ENCODE assay signal across 20 cellular contexts in the genomic region with DNA sequence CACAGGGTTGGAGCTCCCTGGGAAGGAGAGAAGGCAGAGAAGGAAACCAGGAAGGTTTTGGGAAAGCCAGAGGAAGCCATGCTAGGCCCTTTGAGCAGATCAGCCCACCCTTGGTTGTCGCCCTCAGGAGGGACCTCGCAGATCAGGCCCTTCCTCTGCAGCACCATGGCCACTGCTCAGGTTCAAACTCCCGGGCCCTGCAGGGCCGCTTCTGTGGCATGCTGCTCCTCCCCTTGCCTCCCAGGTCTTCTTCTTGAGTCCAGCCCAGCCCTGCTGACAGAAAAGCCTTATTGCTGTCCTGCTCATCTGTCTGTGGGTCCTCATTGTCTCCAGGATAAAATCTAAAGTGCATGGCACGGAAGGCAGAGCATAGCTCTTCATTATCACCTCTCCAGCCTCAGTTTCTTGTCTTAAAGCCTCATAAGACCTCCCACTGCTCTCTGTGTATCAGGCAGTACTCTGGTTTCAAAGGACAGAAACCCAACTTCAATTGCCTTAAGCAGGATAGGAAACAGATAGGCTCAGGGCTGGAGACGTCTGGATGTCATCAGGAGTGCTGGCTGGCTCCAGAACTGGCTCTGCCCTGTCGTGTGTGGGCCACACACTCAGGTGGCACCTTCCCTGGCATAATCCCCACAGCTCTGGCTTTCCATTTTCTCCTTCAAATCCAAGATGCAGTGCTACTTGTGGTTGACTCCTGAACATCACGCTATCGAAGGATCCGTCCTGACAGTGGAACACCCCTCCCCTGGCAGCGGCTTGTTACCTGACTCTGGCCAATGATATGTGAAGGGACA.
DNase-seq lines count a peak whose midpoint lies in the region; ATAC-seq, FAIRE-seq and TF ChIP-seq lines count a peak whose summit lies in the region.
"Had no signal": no experiment of that assay in that cellular context is flagged by ENCODE, and none has a peak within 500 bp of the region (broad histone marks: within the 10 kb centered on the region; RNA-seq: fewer than 3 reads in every experiment).

No MANE protein-coding gene starts in this region.

- H3K4me3 ChIP-seq in bronchial epithelial cell (ENCODE audit: low read depth, low read length): no peak overlapping the region
- no peak overlapping the region for H3K4me3 ChIP-seq in kidney (ENCODE audit: low read length in 2 of 2)

- H3K9me3 ChIP-seq in T-helper 17 cell (ENCODE audit: control insufficient read depth, low read length, poor library complexity, severe bottlenecking): no peaks in the 10 kb centered on the region
- no peaks in the 10 kb centered on the region for H3K9me3 ChIP-seq in kidney (ENCODE audit: control insufficient read depth in 1 of 2, low read length in 2 of 2)

- H3K27me3 ChIP-seq in bronchial epithelial cell (ENCODE audit: control insufficient read depth, insufficient read depth, low read length): no peaks in the 10 kb centered on the region

- TF ChIP-seq CTCF in bronchial epithelial cell (IDR thresholded peaks at IDR 0.05; ENCODE audit: insufficient read depth, low read length, severe bottlenecking) (no peak), kidney (IDR thresholded peaks at IDR 0.05; ENCODE audit: borderline replicate concordance, extremely low read depth, insufficient read depth) (no peak), osteocyte (IDR thresholded peaks at IDR 0.05) (no peak)

- H3K4me3 Mint-ChIP-seq in T-helper 17 cell (no peak overlapping the region), osteocyte (ENCODE audit: unreplicated experiment) (no peak overlapping the region)
- H3K4me3 Mint-ChIP-seq: HFFc6 had no signal

- H3K27me3 Mint-ChIP-seq in T-helper 17 cell (no peaks in the 10 kb centered on the region), osteocyte (ENCODE audit: unreplicated experiment) (no peaks in the 10 kb centered on the region)

- DNase-seq in T-helper 17 cell: no peak
- DNase-seq in bronchial epithelial cell (ENCODE audit: low read depth): no peak
- DNase-seq in kidney: peak; percentile 38
- peak; percentile 76 for DNase-seq in osteocyte (ENCODE audit: extremely low spot score, unreplicated experiment)
- DNase-seq in HK-2 (ENCODE audit: unreplicated experiment): no peak
- no peak for DNase-seq in A172 (ENCODE audit: low spot score)
- DNase-seq: AML-193, DMS79, H7, HFFc6, KG1, MV-4-11, NCI-H1694 treated with DMSO at 0.1 percent for 48 hours, NCI-H510A, NCI-H82, OCI-M1, SHP77 had no signal

- H3K27ac Mint-ChIP-seq in T-helper 17 cell (peak overlapping the region; percentile 19), osteocyte (ENCODE audit: unreplicated experiment) (no peak overlapping the region)
- H3K27ac Mint-ChIP-seq: HFFc6 had no signal

- no peaks in the 10 kb centered on the region for H3K4me1 ChIP-seq in kidney (ENCODE audit: control insufficient read depth in 1 of 2, insufficient read depth in 1 of 2, low read depth in 1 of 2, low read length in 2 of 2)

- H3K4me1 Mint-ChIP-seq in T-helper 17 cell (peaks cover 12% of the 10 kb centered on the region), osteocyte (ENCODE audit: unreplicated experiment) (peaks cover 32% of the 10 kb centered on the region)

- H3K27ac ChIP-seq in kidney (ENCODE audit: low read depth in 2 of 2, low read length in 2 of 2): no peak overlapping the region
- H3K27ac ChIP-seq: C4-2B had no signal

- H3K9me3 Mint-ChIP-seq in osteocyte (ENCODE audit: unreplicated experiment): no peaks in the 10 kb centered on the region
- H3K9me3 Mint-ChIP-seq: HFFc6 had no signal

- ATAC-seq in T-helper 17 cell (no peak), HG03342 (IDR thresholded peaks at IDR 0.05; ENCODE audit: unreplicated experiment) (no peak)
- ATAC-seq: HepG2 had no signal

- H3K36me3 Mint-ChIP-seq in T-helper 17 cell (ENCODE audit: low read depth) (peaks cover 12% of the 10 kb centered on the region), osteocyte (ENCODE audit: unreplicated experiment) (peaks cover 8% of the 10 kb centered on the region)

- H3K36me3 ChIP-seq in bronchial epithelial cell (ENCODE audit: control insufficient read depth, insufficient read depth, low read length) (peaks cover 2% of the 10 kb centered on the region), kidney (ENCODE audit: control insufficient read depth in 1 of 2, insufficient read depth in 2 of 2, low read length in 2 of 2) (peaks cover 2 to 4% of the 10 kb centered on the region in 2 donors)

- H3K9ac ChIP-seq in kidney (ENCODE audit: low read length in 2 of 2): no peak overlapping the region

- FAIRE-seq in bronchial epithelial cell (lab: Jason Lieb, UNC) (peak; percentile 55), kidney (lab: Jason Lieb, UNC) (no peak)
- FAIRE-seq: HepG2 had no signal

- intact Hi-C loops in kidney (cut with DNase I): no loop called here

Comparison
In these comparisons a context has a peak if more than half of its experiments do, and no peak if none do; other contexts are left out.
1. DNase-seq: peak in kidney (single experiment) and osteocyte (single experiment); none in T-helper 17 cell (0 of 3), bronchial epithelial cell (single experiment), HK-2 (single experiment) and A172 (single experiment).